Comparison of ENCODE assay signal across 22 cellular contexts in the genomic region with DNA sequence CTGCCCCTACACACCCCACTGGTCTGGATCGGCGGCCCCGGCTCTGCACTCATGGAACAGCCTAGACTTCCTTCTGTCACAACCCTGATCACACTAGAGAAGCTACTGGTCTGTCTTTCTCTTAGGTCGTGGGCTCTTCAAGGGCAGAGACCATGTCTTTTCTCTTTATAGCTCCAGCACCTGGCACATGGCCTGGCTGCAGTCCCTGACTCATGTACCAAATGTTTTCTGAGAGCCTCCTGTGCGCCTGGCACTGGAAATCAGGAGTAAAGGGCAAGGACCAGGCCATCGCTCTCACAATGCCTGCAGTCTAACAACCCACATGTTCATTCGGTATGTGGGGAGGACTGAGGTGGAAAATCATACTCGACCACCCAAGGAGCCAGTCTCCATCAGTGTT. TPM values are rescaled to one million over a fixed set of nuclear protein-coding genes. Genes with fewer than 3 reads are reported as not detected.
DNase-seq lines count a peak whose midpoint lies in the region; ATAC-seq and TF ChIP-seq lines count a peak whose summit lies in the region.
"Had no signal": no experiment of that assay in that cellular context is flagged by ENCODE, and none has a peak within 500 bp of the region (broad histone marks: within the 10 kb centered on the region; RNA-seq: fewer than 3 reads in every experiment).

No MANE protein-coding gene starts in this region.

- H3K27me3 ChIP-seq in BE2C (no peaks in the 10 kb centered on the region), endodermal cell (ENCODE audit: control insufficient read depth, insufficient read depth, low read length, poor library complexity, severe bottlenecking) (no peaks in the 10 kb centered on the region)
- no peaks in the 10 kb centered on the region for H3K27me3 ChIP-seq in effector memory CD4-positive, alpha-beta T cell (replicated peaks; ENCODE audit: control insufficient read depth, insufficient read depth, low read length, poor library complexity, severe bottlenecking)
- H3K27me3 ChIP-seq: cardiac muscle cell, esophagus muscularis mucosa, left lung, neural progenitor cell, testis had no signal

- peaks cover 9% of the 10 kb centered on the region for H3K4me1 Mint-ChIP-seq in neural crest cell
- no peaks in the 10 kb centered on the region for H3K4me1 Mint-ChIP-seq in endodermal cell

- TF ChIP-seq CTCF in BE2C (IDR thresholded peaks at IDR 0.05; ENCODE audit: low read depth, low read length) (no peak), neural crest cell (conservative IDR thresholded peaks at IDR 0.05) (no peak), endodermal cell (conservative IDR thresholded peaks at IDR 0.05) (no peak)

- H3K9me3 Mint-ChIP-seq in neural crest cell = no peaks in the 10 kb centered on the region
- no peaks in the 10 kb centered on the region for H3K9me3 Mint-ChIP-seq in endodermal cell
- H3K9me3 Mint-ChIP-seq: CD4-positive, alpha-beta memory T cell; neural progenitor cell had no signal

- H3K9ac ChIP-seq in endodermal cell (ENCODE audit: extremely low read depth, low read length, poor library complexity, severe bottlenecking) = no peak overlapping the region
- H3K9ac ChIP-seq: neural progenitor cell had no signal

- H3K36me3 ChIP-seq in BE2C (peaks cover 34% of the 10 kb centered on the region), endodermal cell (ENCODE audit: control insufficient read depth, insufficient read depth, low read length) (peaks cover 48% of the 10 kb centered on the region)
- peaks cover 46% of the 10 kb centered on the region for H3K36me3 ChIP-seq in effector memory CD4-positive, alpha-beta T cell (ENCODE audit: control insufficient read depth, insufficient read depth, low read length)
- H3K36me3 ChIP-seq: cardiac muscle cell, neural progenitor cell had no signal

- 90 to 94% methylated on average over 6 to 8 of the region's 8 CpGs for WGBS in endodermal cell (ENCODE audit: insufficient coverage in 1 of 2, insufficient read length in 1 of 2), 2 experiments

- H3K27ac Mint-ChIP-seq in neural crest cell (ENCODE audit: unreplicated experiment) (peak overlapping the region; percentile 40), endodermal cell (no peak overlapping the region)
- H3K27ac Mint-ChIP-seq: neural progenitor cell had no signal

- H3K27ac ChIP-seq in endodermal cell (ENCODE audit: low read depth, low read length) = no peak overlapping the region
- no peak overlapping the region for H3K27ac ChIP-seq in effector memory CD4-positive, alpha-beta T cell (ENCODE audit: insufficient read depth, low read length, poor library complexity, severe bottlenecking)
- H3K27ac ChIP-seq: cardiac muscle cell, esophagus muscularis mucosa, left lung, neural progenitor cell had no signal

- DNase-seq in BE2C (peak; percentile 22), NCI-H226 (peak; percentile 18), Right ventricle myocardium inferior (ENCODE audit: missing footprints) (no peak), neural crest cell (ENCODE audit: low read depth, low spot score) (no peak), endodermal cell (no peak)
- DNase-seq in effector memory CD4-positive, alpha-beta T cell = no peak
- DNase-seq: activated effector memory CD4-positive, alpha-beta T cell treated with Interleukin-2 at 50 U/mL for 16 hours; amniotic stem cell; CD4-positive, alpha-beta memory T cell; DMS53; left lung; mucosa of descending colon; NCI-H1417 treated with DMSO at 0.1 percent for 48 hours; NCI-H2107; NCI-H526 treated with DMSO at 0.1 percent for 48 hours; stimulated activated CD8-positive, alpha-beta memory T cell treated with anti-CD3 and anti-CD28 coated beads, Interleukin-4, amount 100 ng/mL, for 48 hours; testis had no signal

- intact Hi-C loops in Right ventricle myocardium inferior (cut with DNase I) = loop anchor here (5.0 kb wide), 1 partner anchor 63 kb away; the partner anchor contains the start of genes UQCR10 and ZMAT5

- ATAC-seq in Right ventricle myocardium inferior (peak; percentile 82), GM19395 (IDR thresholded peaks at IDR 0.05; ENCODE audit: unreplicated experiment) (no peak)
- ATAC-seq: GM12878, left lung, mucosa of descending colon had no signal

- H3K27me3 Mint-ChIP-seq in neural crest cell (ENCODE audit: low read depth) (no peaks in the 10 kb centered on the region), endodermal cell (ENCODE audit: insufficient read depth) (no peaks in the 10 kb centered on the region)
- H3K27me3 Mint-ChIP-seq: CD4-positive, alpha-beta memory T cell had no signal

- no peaks in the 10 kb centered on the region for H3K36me3 Mint-ChIP-seq in neural crest cell (ENCODE audit: low read depth)
- H3K36me3 Mint-ChIP-seq in endodermal cell (ENCODE audit: low read depth) = peaks cover 50% of the 10 kb centered on the region

- H3K4me3 ChIP-seq in BE2C (ENCODE audit: low read depth, low read length) (no peak overlapping the region), endodermal cell (ENCODE audit: low read length) (no peak overlapping the region)
- H3K4me3 ChIP-seq in effector memory CD4-positive, alpha-beta T cell (ENCODE audit: insufficient read depth, low read depth, low read length, poor library complexity, severe bottlenecking) = no peak overlapping the region
- H3K4me3 ChIP-seq: cardiac muscle cell, esophagus muscularis mucosa, GM12878, left lung, mucosa of descending colon, neural progenitor cell, testis had no signal

- H3K9me3 ChIP-seq in BE2C (no peaks in the 10 kb centered on the region), endodermal cell (ENCODE audit: control insufficient read depth, low read length) (no peaks in the 10 kb centered on the region)
- no peaks in the 10 kb centered on the region for H3K9me3 ChIP-seq in effector memory CD4-positive, alpha-beta T cell (ENCODE audit: control insufficient read depth, low read length)
- H3K9me3 ChIP-seq: esophagus muscularis mucosa, left lung, mucosa of descending colon, testis had no signal

- H3K4me3 Mint-ChIP-seq in neural crest cell (no peak overlapping the region), endodermal cell (no peak overlapping the region)
- H3K4me3 Mint-ChIP-seq: CD4-positive, alpha-beta memory T cell; neural progenitor cell had no signal

- H3K4me1 ChIP-seq in BE2C = no peaks in the 10 kb centered on the region
- H3K4me1 ChIP-seq in endodermal cell (ENCODE audit: control insufficient read depth, insufficient read depth, low read length) = peaks cover 5% of the 10 kb centered on the region
- H3K4me1 ChIP-seq in effector memory CD4-positive, alpha-beta T cell (ENCODE audit: control insufficient read depth, insufficient read depth, low read length, poor library complexity, severe bottlenecking) = peaks cover 3% of the 10 kb centered on the region
- H3K4me1 ChIP-seq: neural progenitor cell had no signal

RNA-seq across cellular contexts. Expression of gene ASCC2, which starts 7.5 kb away (rescaled TPM):
- 148 TPM for polyA plus RNA-seq in BE2C (2012; ENCODE audit: insufficient read depth, insufficient read length, low read depth)
- 33.8 TPM for total RNA-seq in Right ventricle myocardium inferior
- total RNA-seq in neural crest cell = 44.6 and 45.6 TPM in 2 replicates
- 10 to 100 TPM; 44.2 to 45.5 TPM for total RNA-seq in endodermal cell
- 40.8 TPM for polyA plus RNA-seq in endodermal cell (2013, experiment 1 of 2)
- polyA plus RNA-seq in endodermal cell (2013, experiment 2 of 2) = 41.3 TPM

RNA-seq across cellular contexts. Expression of gene MTMR3, which starts 52.4 kb away (rescaled TPM):
- polyA plus RNA-seq in BE2C (2012; ENCODE audit: insufficient read depth, insufficient read length, low read depth) = 25.5 TPM
- total RNA-seq in Right ventricle myocardium inferior = 32.3 TPM
- total RNA-seq in neural crest cell = 35.3 and 37.4 TPM in 2 replicates
- 10 to 100 TPM; 30.9 to 41.3 TPM for total RNA-seq in endodermal cell
- 26.3 TPM for polyA plus RNA-seq in endodermal cell (2013, experiment 1 of 2)
- polyA plus RNA-seq in endodermal cell (2013, experiment 2 of 2) = 24.8 TPM

Comparison
In these comparisons a context has a peak if more than half of its experiments do, and no peak if none do; other contexts are left out.
1. DNase-seq: peak in BE2C (single experiment) and NCI-H226 (single experiment); none in Right ventricle myocardium inferior (single experiment), neural crest cell (single experiment), endodermal cell (single experiment) and effector memory CD4-positive, alpha-beta T cell (0 of 3).